ENCODE assay signal across 28 cellular contexts in the genomic region with DNA sequence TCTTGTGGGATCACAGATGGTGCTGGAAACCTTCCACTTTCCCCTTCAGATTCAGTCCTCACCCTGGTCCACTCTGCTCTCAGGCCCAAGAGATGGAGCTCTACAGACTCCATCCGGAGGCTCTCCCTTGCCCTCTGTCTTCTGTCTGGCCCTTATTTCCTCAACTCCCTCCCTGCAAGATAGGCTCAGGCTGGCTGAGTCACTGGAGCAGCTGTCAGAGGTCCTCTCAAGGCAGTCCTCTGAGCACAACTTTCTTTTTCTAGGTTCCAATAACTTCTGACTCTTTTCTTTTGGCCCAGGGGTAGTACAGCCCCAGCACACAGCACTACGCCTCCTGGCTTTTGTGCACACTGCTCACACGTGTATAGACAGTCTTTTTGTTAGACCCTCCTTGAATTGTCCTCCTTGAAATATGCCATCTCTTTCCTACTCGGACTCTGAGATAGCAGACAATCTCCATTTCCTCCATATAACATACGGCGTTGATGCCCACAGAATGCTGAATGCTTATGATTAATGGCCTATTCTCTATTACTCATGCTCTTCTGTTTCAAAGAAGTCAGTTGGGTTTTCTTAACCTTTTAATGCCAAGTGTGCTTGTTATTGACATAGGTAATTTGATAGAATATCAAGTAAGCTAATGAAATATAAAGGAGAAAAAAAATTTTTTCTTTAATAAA.
DNase-seq lines count a peak whose midpoint lies in the region; ATAC-seq, FAIRE-seq and TF ChIP-seq lines count a peak whose summit lies in the region.
"Had no signal": no experiment of that assay in that cellular context is flagged by ENCODE, and none has a peak within 500 bp of the region (broad histone marks: within the 10 kb centered on the region; RNA-seq: fewer than 3 reads in every experiment).

No MANE protein-coding gene starts in this region.

- H3K4me1 Mint-ChIP-seq in chondrocyte (ENCODE audit: low read depth), result peaks cover 21% of the 10 kb centered on the region
- H3K4me1 Mint-ChIP-seq: activated naive CD4-positive, alpha-beta T cell treated with anti-CD3 and anti-CD28 coated beads, Interleukin-2, amount 10 ng/mL, durations not matched to agents 7 days and 5 days; T-helper 17 cell had no signal

- 39% methylated on average over 6 of the region's 6 CpGs for WGBS in mesenchymal stem cell

- H3K4me3 ChIP-seq in mesenchymal stem cell (ENCODE audit: insufficient read depth in 1 of 2, low read depth in 1 of 2, low read length in 2 of 2) (no peak overlapping the region), WERI-Rb-1 (ENCODE audit: low read depth, low read length) (no peak overlapping the region)
- H3K4me3 ChIP-seq: body of pancreas, mucosa of descending colon had no signal

- no peak overlapping the region for H3K23ac ChIP-seq in mesenchymal stem cell (ENCODE audit: low read length in 2 of 2)

- H3K4me1 ChIP-seq in mesenchymal stem cell (ENCODE audit: control insufficient read depth, insufficient read depth, low read depth, low read length), result no peaks in the 10 kb centered on the region
- H3K4me1 ChIP-seq: body of pancreas had no signal

- H3K9me3 ChIP-seq in mesenchymal stem cell (ENCODE audit: control insufficient read depth, low read length) (no peaks in the 10 kb centered on the region), WERI-Rb-1 (ENCODE audit: severe bottlenecking) (no peaks in the 10 kb centered on the region)
- H3K9me3 ChIP-seq: body of pancreas, mucosa of descending colon, neutrophil had no signal

- DNase-seq in ELR (ENCODE audit: low read depth) (peak; percentile 37), RCC 7860 (ENCODE audit: low spot score) (peak; percentile 51), chondrocyte (ENCODE audit: low spot score) (no peak), mesenchymal stem cell (peak; percentile 57), WERI-Rb-1 (no peak), HuH-7.5 (ENCODE audit: low spot score) (no peak), NCI-H2227 (lab: John Stamatoyannopoulos, UW; ENCODE audit: unreplicated experiment) (no peak)
- DNase-seq: activated CD4-positive, alpha-beta memory T cell treated with anti-CD3 and anti-CD28 coated beads for 36 hours; activated naive CD4-positive, alpha-beta T cell treated with anti-CD3 and anti-CD28 coated beads, Interleukin-2, amount 10 ng/mL, durations not matched to agents 7 days and 5 days; activated T-cell treated with anti-CD3 and anti-CD28 coated beads, Interleukin-2, amount 50 U/mL, for 1 hour; body of pancreas; dermis blood vessel endothelial cell; KBM-7; mucosa of descending colon; NCI-H1048; NCI-H2081; NCI-H524; SIG-M5; T-helper 17 cell had no signal

- no peak overlapping the region for H3K27ac ChIP-seq in mesenchymal stem cell (ENCODE audit: low read length, poor library complexity, severe bottlenecking)
- H3K27ac ChIP-seq in WERI-Rb-1, result no peak overlapping the region
- H3K27ac ChIP-seq: body of pancreas, C4-2B, epithelial cell of prostate, HL-60, neutrophil, VCaP had no signal

- H4K8ac ChIP-seq in mesenchymal stem cell (ENCODE audit: low read length), result no peak overlapping the region

- H3K4ac ChIP-seq in mesenchymal stem cell (ENCODE audit: low read depth in 1 of 2, low read length in 2 of 2), result no peak overlapping the region

- H2BK15ac ChIP-seq in mesenchymal stem cell (ENCODE audit: low read depth, poor library complexity, severe bottlenecking), result no peak overlapping the region

- no peak overlapping the region for H2BK120ac ChIP-seq in mesenchymal stem cell (ENCODE audit: low read depth, low read length)

- H3K36me3 ChIP-seq in mesenchymal stem cell (ENCODE audit: control insufficient read depth in 1 of 2, insufficient read depth in 2 of 2, low read depth in 1 of 2, low read length in 2 of 2) (peaks cover 5 to 44% of the 10 kb centered on the region in 2 experiments), WERI-Rb-1 (no peaks in the 10 kb centered on the region)

- H3K14ac ChIP-seq in mesenchymal stem cell (ENCODE audit: low read length in 2 of 2), result no peak overlapping the region

- H2AFZ ChIP-seq in mesenchymal stem cell (ENCODE audit: low read depth, low read length), result peak overlapping the region; percentile 15

- no peak for ATAC-seq in HG02938 (IDR thresholded peaks at IDR 0.05; ENCODE audit: unreplicated experiment)
- ATAC-seq: body of pancreas, left lobe of liver, mucosa of descending colon, T-helper 17 cell had no signal

- FAIRE-seq in RCC 7860 (lab: Jason Lieb, UNC), result peak; percentile 87
- FAIRE-seq: GM12892, H54 had no signal

- no peak overlapping the region for H3K4me3 Mint-ChIP-seq in chondrocyte (ENCODE audit: unreplicated experiment)
- H3K4me3 Mint-ChIP-seq: activated CD4-positive, alpha-beta memory T cell treated with anti-CD3 and anti-CD28 coated beads for 36 hours; activated naive CD4-positive, alpha-beta T cell treated with anti-CD3 and anti-CD28 coated beads, Interleukin-2, amount 10 ng/mL, durations not matched to agents 7 days and 5 days; T-helper 17 cell had no signal

- TF ChIP-seq CTCF in chondrocyte (IDR thresholded peaks at IDR 0.05) (no peak), WERI-Rb-1 (IDR thresholded peaks at IDR 0.05; ENCODE audit: low read depth, low read length) (no peak)

- no peak overlapping the region for H3K9ac ChIP-seq in mesenchymal stem cell (ENCODE audit: low read length)

- no peaks in the 10 kb centered on the region for H3K79me1 ChIP-seq in mesenchymal stem cell (replicated peaks; ENCODE audit: low read length, poor library complexity, severe bottlenecking)

- H4K91ac ChIP-seq in mesenchymal stem cell (ENCODE audit: low read length), result no peak overlapping the region

- H2BK5ac ChIP-seq in mesenchymal stem cell (ENCODE audit: low read depth, low read length, poor library complexity, severe bottlenecking), result no peak overlapping the region

- H3K27me3 ChIP-seq in mesenchymal stem cell (ENCODE audit: control insufficient read depth in 1 of 2, insufficient read depth in 1 of 2, low read length in 2 of 2), result no peaks in the 10 kb centered on the region
- H3K27me3 ChIP-seq in WERI-Rb-1 (ENCODE audit: insufficient read depth, low read depth, severe bottlenecking), result no peaks in the 10 kb centered on the region
- H3K27me3 ChIP-seq: body of pancreas, neutrophil had no signal

- no peak overlapping the region for H2AK5ac ChIP-seq in mesenchymal stem cell (ENCODE audit: low read length, severe bottlenecking)

- no peak overlapping the region for H3K18ac ChIP-seq in mesenchymal stem cell (ENCODE audit: low read depth in 1 of 2, low read length in 2 of 2)

- H3K27ac Mint-ChIP-seq in chondrocyte (ENCODE audit: unreplicated experiment), result peak overlapping the region; percentile 79
- H3K27ac Mint-ChIP-seq: activated CD4-positive, alpha-beta memory T cell treated with anti-CD3 and anti-CD28 coated beads for 36 hours; activated naive CD4-positive, alpha-beta T cell treated with anti-CD3 and anti-CD28 coated beads, Interleukin-2, amount 10 ng/mL, durations not matched to agents 7 days and 5 days; T-helper 17 cell had no signal

- no peaks in the 10 kb centered on the region for H3K27me3 Mint-ChIP-seq in chondrocyte (ENCODE audit: low read depth)
- H3K27me3 Mint-ChIP-seq: activated CD4-positive, alpha-beta memory T cell treated with anti-CD3 and anti-CD28 coated beads for 36 hours; activated naive CD4-positive, alpha-beta T cell treated with anti-CD3 and anti-CD28 coated beads, Interleukin-2, amount 10 ng/mL, durations not matched to agents 7 days and 5 days had no signal

- H3K9me3 Mint-ChIP-seq in chondrocyte (ENCODE audit: low read depth), result no peaks in the 10 kb centered on the region
- H3K9me3 Mint-ChIP-seq: activated CD4-positive, alpha-beta memory T cell treated with anti-CD3 and anti-CD28 coated beads for 36 hours; activated naive CD4-positive, alpha-beta T cell treated with anti-CD3 and anti-CD28 coated beads, Interleukin-2, amount 10 ng/mL, durations not matched to agents 7 days and 5 days had no signal

- no peak overlapping the region for H2BK12ac ChIP-seq in mesenchymal stem cell (ENCODE audit: low read length in 2 of 2)

- peaks cover 29% of the 10 kb centered on the region for H3K36me3 Mint-ChIP-seq in chondrocyte (ENCODE audit: low read depth)
- H3K36me3 Mint-ChIP-seq: activated CD4-positive, alpha-beta memory T cell treated with anti-CD3 and anti-CD28 coated beads for 36 hours; activated naive CD4-positive, alpha-beta T cell treated with anti-CD3 and anti-CD28 coated beads, Interleukin-2, amount 10 ng/mL, durations not matched to agents 7 days and 5 days had no signal

- H3K4me2 ChIP-seq in mesenchymal stem cell (ENCODE audit: low read length, poor library complexity, severe bottlenecking), result no peak overlapping the region

Comparison
In these comparisons a context has a peak if more than half of its experiments do, and no peak if none do; other contexts are left out.
1. DNase-seq: peak in ELR (single experiment), RCC 7860 (single experiment) and mesenchymal stem cell (single experiment); none in chondrocyte (single experiment), WERI-Rb-1 (single experiment), HuH-7.5 (single experiment) and NCI-H2227 (single experiment).